1 cellular context compared by ENCODE assay signal in genomic region chr3:70138606-70139005, GRCh38.
TF ChIP-seq lines count a peak whose summit lies in the region.

No MANE protein-coding gene starts in this region.

TF ChIP-seq in A549, 52 proteins besides CTCF, POLR2A, EP300 and RAD21 (continued from another document):
- peak in 1 of 2 experiments; percentile 4; a peak in 1 of 4 replicates for TF ChIP-seq CEBPB (IDR thresholded peaks at IDR 0.05)
- peak; percentile 90 for TF ChIP-seq JUNB (IDR thresholded peaks at IDR 0.05)
